ENCODE assay signal across 12 cellular contexts in the genomic region with DNA sequence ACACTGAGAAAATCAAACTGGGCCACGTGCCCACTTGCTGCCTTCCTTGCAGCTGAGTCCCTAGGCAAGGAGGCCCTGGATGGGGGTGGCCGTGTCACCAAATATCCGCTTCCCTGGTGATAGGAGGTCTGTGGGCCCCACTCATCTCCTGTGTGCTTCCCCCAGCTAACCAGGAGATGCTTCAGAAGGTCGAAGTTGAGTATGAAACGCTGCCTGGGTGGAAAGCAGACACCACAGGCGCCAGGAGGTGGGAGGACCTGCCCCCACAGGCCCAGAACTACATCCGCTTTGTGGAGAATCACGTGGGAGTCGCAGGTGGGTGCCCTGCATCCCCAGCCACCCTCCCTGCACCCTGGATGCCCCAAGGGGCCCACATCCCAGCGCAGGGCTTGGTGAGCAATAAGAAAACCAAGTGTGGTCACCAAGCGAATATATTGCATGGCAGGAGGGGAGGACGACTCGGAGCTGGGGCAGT. TPM values are rescaled to one million over a fixed set of nuclear protein-coding genes. Genes with fewer than 3 reads are reported as not detected.
DNase-seq lines count a peak whose midpoint lies in the region; ATAC-seq, FAIRE-seq and TF ChIP-seq lines count a peak whose summit lies in the region.
"Had no signal": no experiment of that assay in that cellular context is flagged by ENCODE, and none has a peak within 500 bp of the region (broad histone marks: within the 10 kb centered on the region; RNA-seq: fewer than 3 reads in every experiment).

No MANE protein-coding gene starts in this region.

- no peaks in the 10 kb centered on the region for H3K9me3 Mint-ChIP-seq in activated T-cell treated with anti-CD3 and anti-CD28 coated beads, Interleukin-2, amount 50 U/mL, for 24 hours
- no peaks in the 10 kb centered on the region for H3K9me3 Mint-ChIP-seq in activated T-cell treated with anti-CD3 and anti-CD28 coated beads, Interleukin-2, amount 50 U/mL, for 72 hours
- H3K9me3 Mint-ChIP-seq in naive thymus-derived CD4-positive, alpha-beta T cell = no peaks in the 10 kb centered on the region
- H3K9me3 Mint-ChIP-seq: activated T-helper 2 cell treated with anti-CD3 and anti-CD28 coated beads, Interferon-gamma antibody, Interleukin-2, Interleukin-4, amounts not matched to agents 10 μg/mL and 5 μg/mL and 100 μg/mL, durations not matched to agents 14 hours and 24 hours and 36 hours; natural killer cell had no signal

- BruUV-seq in HepG2 (replicated peaks; lab: Mats Ljungman, UMichigan) = no TSS peak

- H3K9me3 ChIP-seq in HepG2 (ENCODE audit: low read length) (no peaks in the 10 kb centered on the region), thoracic aorta (no peaks in the 10 kb centered on the region)
- H3K9me3 ChIP-seq in naive thymus-derived CD4-positive, alpha-beta T cell (ENCODE audit: control insufficient read depth in 2 of 3, low read length in 3 of 3) = no peaks in the 10 kb centered on the region
- H3K9me3 ChIP-seq: MG63 had no signal

- TF ChIP-seq POLR2A in HepG2 (IDR thresholded peaks at IDR 0.05; ENCODE audit: insufficient read depth in 1 of 2, low read depth in 2 of 2, low read length in 2 of 2) = no peak

- H3K36me3 ChIP-seq in HepG2 (replicated peaks in 1 of 2; ENCODE audit: control insufficient read depth in 1 of 2, insufficient read depth in 2 of 2, low read length in 2 of 2) = no peaks in the 10 kb centered on the region; a peak in 2 of 5 replicates
- H3K36me3 ChIP-seq in thoracic aorta = peaks cover 23% of the 10 kb centered on the region
- no peaks in the 10 kb centered on the region for H3K36me3 ChIP-seq in naive thymus-derived CD4-positive, alpha-beta T cell (ENCODE audit: control insufficient read depth in 2 of 3, insufficient read depth in 3 of 3, low read length in 3 of 3)
- H3K36me3 ChIP-seq: MG63 had no signal

- H3K4me1 ChIP-seq in HepG2 (ENCODE audit: insufficient read depth, low read length) (peaks cover 64% of the 10 kb centered on the region), thoracic aorta (ENCODE audit: control insufficient read depth in 1 of 2, low read depth in 2 of 2) (peaks cover 38 to 59% of the 10 kb centered on the region in 2 donors)
- H3K4me1 ChIP-seq in naive thymus-derived CD4-positive, alpha-beta T cell (ENCODE audit: control insufficient read depth in 2 of 2, insufficient read depth in 2 of 2, low read length in 2 of 2) = peaks cover 0 to 6% of the 10 kb centered on the region in 2 donors

- no peak for TF ChIP-seq CTCF in HepG2 (CRISPR knock-in tag; IDR thresholded peaks at IDR 0.05)
- no peak for TF ChIP-seq CTCF in thoracic aorta (IDR thresholded peaks at IDR 0.05)

- H3K79me2 ChIP-seq in HepG2 (ENCODE audit: insufficient read depth, low read length) = no peaks in the 10 kb centered on the region

- no peak overlapping the region for H3K4me3 Mint-ChIP-seq in activated T-cell treated with anti-CD3 and anti-CD28 coated beads, Interleukin-2, amount 50 U/mL, for 24 hours
- peak overlapping the region in 1 of 2 donors; percentile 30 for H3K4me3 Mint-ChIP-seq in activated T-cell treated with anti-CD3 and anti-CD28 coated beads, Interleukin-2, amount 50 U/mL, for 72 hours
- H3K4me3 Mint-ChIP-seq in naive thymus-derived CD4-positive, alpha-beta T cell = no peak overlapping the region
- H3K4me3 Mint-ChIP-seq: natural killer cell had no signal

- H3K27ac ChIP-seq in HepG2 (ENCODE audit: extremely low read length, insufficient read depth, low read length) = no peak overlapping the region
- H3K27ac ChIP-seq in thoracic aorta = peak overlapping the region; percentile 93 to 95
- no peak overlapping the region for H3K27ac ChIP-seq in naive thymus-derived CD4-positive, alpha-beta T cell (ENCODE audit: low read depth, low read length)

- H3K27me3 ChIP-seq in HepG2 (ENCODE audit: control insufficient read depth in 1 of 2, insufficient read depth in 2 of 2, low read length in 2 of 2) (no peaks in the 10 kb centered on the region), thoracic aorta (replicated peaks; ENCODE audit: insufficient read depth) (no peaks in the 10 kb centered on the region)
- no peaks in the 10 kb centered on the region for H3K27me3 ChIP-seq in naive thymus-derived CD4-positive, alpha-beta T cell (ENCODE audit: control insufficient read depth in 2 of 2, insufficient read depth in 2 of 2, low read length in 2 of 2)
- H3K27me3 ChIP-seq: MG63 had no signal

- TF ChIP-seq EP300 in HepG2 (IDR thresholded peaks at IDR 0.05; ENCODE audit: low read depth in 2 of 2, low read length in 2 of 2) (no peak), HepG2 (CRISPR knock-in tag; IDR thresholded peaks at IDR 0.05; ENCODE audit: borderline replicate concordance) (no peak)

- 87% methylated on average over 11 of the region's 13 CpGs for WGBS in HepG2 (ENCODE audit: low lambda C conversion rate)

- H3K4me1 Mint-ChIP-seq in activated T-cell treated with anti-CD3 and anti-CD28 coated beads, Interleukin-2, amount 50 U/mL, for 24 hours (ENCODE audit: low read depth) = peaks cover 18% of the 10 kb centered on the region
- H3K4me1 Mint-ChIP-seq in activated T-cell treated with anti-CD3 and anti-CD28 coated beads, Interleukin-2, amount 50 U/mL, for 72 hours (ENCODE audit: low read depth) = peaks cover 7% of the 10 kb centered on the region
- H3K4me1 Mint-ChIP-seq in naive thymus-derived CD4-positive, alpha-beta T cell = no peaks in the 10 kb centered on the region
- H3K4me1 Mint-ChIP-seq: natural killer cell had no signal

- H3K9ac ChIP-seq in HepG2 (ENCODE audit: insufficient read depth, low read depth, low read length) = no peak overlapping the region

- no peaks in the 10 kb centered on the region for H4K20me1 ChIP-seq in HepG2 (ENCODE audit: insufficient read depth, low read length)

- CTCF ChIA-PET in HepG2 (lab: Yijun Ruan, JAX; ENCODE audit: low intra/inter-chr PET ratio, low total read pairs) = no interaction called here
- CTCF ChIA-PET in naive thymus-derived CD4-positive, alpha-beta T cell (lab: Charles Lee) = no interaction called here

- no peak overlapping the region for H3K4me2 ChIP-seq in HepG2 (ENCODE audit: low read depth, low read length)

- POLR2A ChIA-PET in HepG2 (lab: Yijun Ruan, JAX) = interaction anchor here (1.3 to 1.4 kb wide), 2 partner anchors 10 to 21 kb away, joined by 3 read pairs; no protein-coding TSS in a partner anchor
- POLR2A ChIA-PET in naive thymus-derived CD4-positive, alpha-beta T cell (lab: Charles Lee) = no interaction called here

- in situ Hi-C loops in HepG2 (cut with HindIII; ENCODE audit: extremely low pct_ligation_motif_present, low pct_unique_long_range_greater_than_20kb) = no loop called here

- H3K4me3 ChIP-seq in HepG2 (replicated peaks in 1 of 3; ENCODE audit: insufficient read depth in 1 of 3, low read depth in 2 of 3, low read length in 3 of 3) = no peak overlapping the region
- H3K4me3 ChIP-seq in thoracic aorta = no peak overlapping the region
- no peak overlapping the region for H3K4me3 ChIP-seq in naive thymus-derived CD4-positive, alpha-beta T cell (ENCODE audit: low read length)
- H3K4me3 ChIP-seq: MG63 had no signal

- ATAC-seq in activated T-cell treated with anti-CD3 and anti-CD28 coated beads, Interleukin-2, amount 50 U/mL, for 72 hours (replicated peaks in 1 of 2) = peak; percentile 67 to 85
- ATAC-seq in HepG2 = no peak
- ATAC-seq in thoracic aorta (ENCODE audit: insufficient number of reproducible peaks, low FRiP score, low read depth) = no peak
- ATAC-seq in naive thymus-derived CD4-positive, alpha-beta T cell = no peak
- ATAC-seq: natural killer cell had no signal

- TF ChIP-seq RAD21 in HepG2 (CRISPR knock-in tag; IDR thresholded peaks at IDR 0.05) = no peak

- intact Hi-C loops in HepG2 (cut with micrococcal nuclease; ENCODE audit: unreplicated experiment) = no loop called here
- intact Hi-C loops in naive thymus-derived CD4-positive, alpha-beta T cell (cut with micrococcal nuclease) = no loop called here

- DNase-seq in activated T-cell treated with anti-CD3 and anti-CD28 coated beads, Interleukin-2, amount 50 U/mL, for 24 hours = no peak
- DNase-seq in activated T-cell treated with anti-CD3 and anti-CD28 coated beads for 4 hours (no peak), HepG2 (ENCODE audit: low spot score) (no peak), thoracic aorta (ENCODE audit: low spot score) (no peak), frontal cortex (ENCODE audit: low spot score in 2 of 2) (no peak), NCI-H2227 treated with DMSO at 0.1 percent for 48 hours (lab: John Stamatoyannopoulos, UW) (no peak)
- peak; percentile 31 to 56 for DNase-seq in activated T-cell treated with anti-CD3 and anti-CD28 coated beads, Interleukin-2, amount 50 U/mL, for 72 hours
- no peak for DNase-seq in naive thymus-derived CD4-positive, alpha-beta T cell
- DNase-seq: natural killer cell; stimulated activated CD4-positive, alpha-beta T cell treated with anti-CD3 and anti-CD28 coated beads, Interleukin-12 subunit alpha, Interleukin-12 subunit beta, amount 100 ng/mL, for 4 hours had no signal

- no peaks in the 10 kb centered on the region for H3K27me3 Mint-ChIP-seq in activated T-cell treated with anti-CD3 and anti-CD28 coated beads, Interleukin-2, amount 50 U/mL, for 24 hours
- H3K27me3 Mint-ChIP-seq in activated T-cell treated with anti-CD3 and anti-CD28 coated beads, Interleukin-2, amount 50 U/mL, for 72 hours (ENCODE audit: low read depth) = no peaks in the 10 kb centered on the region
- H3K27me3 Mint-ChIP-seq in naive thymus-derived CD4-positive, alpha-beta T cell = no peaks in the 10 kb centered on the region

- FAIRE-seq in HepG2 (lab: Jason Lieb, UNC) (no peak), frontal cortex (lab: Jason Lieb, UNC) (no peak)

- H3K27ac Mint-ChIP-seq in activated T-cell treated with anti-CD3 and anti-CD28 coated beads, Interleukin-2, amount 50 U/mL, for 24 hours = peak overlapping the region; percentile 61
- H3K27ac Mint-ChIP-seq in activated T-cell treated with anti-CD3 and anti-CD28 coated beads, Interleukin-2, amount 50 U/mL, for 72 hours = no peak overlapping the region
- no peak overlapping the region for H3K27ac Mint-ChIP-seq in naive thymus-derived CD4-positive, alpha-beta T cell
- H3K27ac Mint-ChIP-seq: activated T-helper 2 cell treated with anti-CD3 and anti-CD28 coated beads, Interferon-gamma antibody, Interleukin-2, Interleukin-4, amounts not matched to agents 10 μg/mL and 5 μg/mL and 100 μg/mL, durations not matched to agents 14 hours and 24 hours and 36 hours; natural killer cell had no signal

- H3K36me3 Mint-ChIP-seq in activated T-cell treated with anti-CD3 and anti-CD28 coated beads, Interleukin-2, amount 50 U/mL, for 24 hours (ENCODE audit: low read depth) = no peaks in the 10 kb centered on the region
- H3K36me3 Mint-ChIP-seq in activated T-cell treated with anti-CD3 and anti-CD28 coated beads, Interleukin-2, amount 50 U/mL, for 72 hours (ENCODE audit: insufficient read depth in 2 of 2) = no peaks in the 10 kb centered on the region
- H3K36me3 Mint-ChIP-seq in naive thymus-derived CD4-positive, alpha-beta T cell = peaks cover 0 to 10% (median 0%) of the 10 kb centered on the region in 5 donors
- H3K36me3 Mint-ChIP-seq: natural killer cell had no signal

- H2AFZ ChIP-seq in HepG2 (ENCODE audit: low read length) = no peak overlapping the region

RNA-seq across cellular contexts. Expression of a gene that starts 6.8 kb away (rescaled TPM):
- total RNA-seq in activated T-cell treated with anti-CD3 and anti-CD28 coated beads, Interleukin-2, amount 50 U/mL, for 72 hours = 10 to 100 TPM; 72.9 TPM
- 153 and 186 TPM in 2 replicates for total RNA-seq in HepG2 (2016; rRNA removed; fragmentation: Illumina TruSeq; extraction: Trizol)
- 171 and 229 TPM in 2 replicates for total RNA-seq in HepG2 (2016; cell fraction: cytosol; rRNA removed; fragmentation: Illumina TruSeq; extraction: Trizol; ENCODE audit: low read depth)
- total RNA-seq in HepG2 (2016; cell fraction: insoluble cytoplasmic fraction; rRNA removed; fragmentation: Illumina TruSeq; extraction: Trizol) = 166 and 191 TPM in 2 replicates
- 186 and 219 TPM in 2 replicates for total RNA-seq in HepG2 (2016; cell fraction: membrane; rRNA removed; fragmentation: Illumina TruSeq; extraction: Trizol)
- 86.2 and 101 TPM in 2 replicates for total RNA-seq in HepG2 (2016; cell fraction: nucleus; rRNA removed; fragmentation: Illumina TruSeq; extraction: Trizol)
- polyA plus RNA-seq in HepG2 (2011; rRNA removed) = 123 and 142 TPM in 2 replicates
- polyA plus RNA-seq in HepG2 (2011; cell fraction: cytosol; rRNA removed) = 108 and 239 TPM in 2 replicates
- polyA plus RNA-seq in HepG2 (2011; cell fraction: nucleus; rRNA removed) = 125 and 162 TPM in 2 replicates
- polyA plus RNA-seq in HepG2 (2012) = 61.3 and 68.1 TPM in 2 replicates
- polyA plus RNA-seq in HepG2 (2016; cell fraction: cytosol; fragmentation: Illumina TruSeq; extraction: Trizol; ENCODE audit: low read depth) = 162 and 202 TPM in 2 replicates
- 128 and 130 TPM in 2 replicates for polyA plus RNA-seq in HepG2 (2016; cell fraction: insoluble cytoplasmic fraction; fragmentation: Illumina TruSeq; extraction: Trizol; ENCODE audit: low read depth)
- polyA plus RNA-seq in HepG2 (2016; cell fraction: membrane; fragmentation: Illumina TruSeq; extraction: Trizol; ENCODE audit: low read depth) = 134 and 168 TPM in 2 replicates
- polyA plus RNA-seq in HepG2 (2016; cell fraction: nucleus; fragmentation: Illumina TruSeq; extraction: Trizol; ENCODE audit: insufficient read depth, low read depth) = 129 and 133 TPM in 2 replicates
- 49.5 and 64.5 TPM in 2 replicates for polyA minus RNA-seq in HepG2 (2011; rRNA and poly(A)+ RNA removed; ENCODE audit: low replicate concordance)
- 22.7 and 31.5 TPM in 2 replicates for polyA minus RNA-seq in HepG2 (2011; cell fraction: cytosol; rRNA and poly(A)+ RNA removed)
- polyA minus RNA-seq in HepG2 (2011; cell fraction: nucleus; rRNA and poly(A)+ RNA removed) = 17.3 and 18.4 TPM in 2 replicates
- 100 to 1,000 TPM; 218 to 320 TPM for total RNA-seq in thoracic aorta
- total RNA-seq in frontal cortex = 20.4 TPM
- total RNA-seq in naive thymus-derived CD4-positive, alpha-beta T cell = 10 to 100 TPM; 61.4 to 97.7 (median 77.4) TPM
- 100 to 1,000 TPM; 269 to 276 TPM for polyA plus RNA-seq in naive thymus-derived CD4-positive, alpha-beta T cell

RNA-seq across cellular contexts. Expression of a gene that starts 22.1 kb away (rescaled TPM):
- total RNA-seq in activated T-cell treated with anti-CD3 and anti-CD28 coated beads, Interleukin-2, amount 50 U/mL, for 72 hours = 1 to 10 TPM; 4.6 to 6.1 TPM
- total RNA-seq in HepG2 (2016; rRNA removed; fragmentation: Illumina TruSeq; extraction: Trizol) (0.98 and 1.0 TPM in 2 replicates), thoracic aorta (10 to 100 TPM; 30.8 to 87.3 TPM), frontal cortex (1.6 TPM)
- 0.81 and 1.1 TPM in 2 replicates for total RNA-seq in HepG2 (2016; cell fraction: cytosol; rRNA removed; fragmentation: Illumina TruSeq; extraction: Trizol; ENCODE audit: low read depth)
- 0.56 and 1.3 TPM in 2 replicates for total RNA-seq in HepG2 (2016; cell fraction: insoluble cytoplasmic fraction; rRNA removed; fragmentation: Illumina TruSeq; extraction: Trizol)
- 1.6 and 1.9 TPM in 2 replicates for total RNA-seq in HepG2 (2016; cell fraction: membrane; rRNA removed; fragmentation: Illumina TruSeq; extraction: Trizol)
- 1.3 and 1.5 TPM in 2 replicates for total RNA-seq in HepG2 (2016; cell fraction: nucleus; rRNA removed; fragmentation: Illumina TruSeq; extraction: Trizol)
- polyA plus RNA-seq in HepG2 (2011; rRNA removed) = 36.7 and 45.2 TPM in 2 replicates
- 20.7 and 22.4 TPM in 2 replicates for polyA plus RNA-seq in HepG2 (2011; cell fraction: cytosol; rRNA removed)
- 219 and 230 TPM in 2 replicates for polyA plus RNA-seq in HepG2 (2011; cell fraction: nucleus; rRNA removed)
- 37.3 and 46.9 TPM in 2 replicates for polyA plus RNA-seq in HepG2 (2012)
- 0.70 and 1.5 TPM in 2 replicates for polyA plus RNA-seq in HepG2 (2016; cell fraction: cytosol; fragmentation: Illumina TruSeq; extraction: Trizol; ENCODE audit: low read depth)
- polyA plus RNA-seq in HepG2 (2016; cell fraction: insoluble cytoplasmic fraction; fragmentation: Illumina TruSeq; extraction: Trizol; ENCODE audit: low read depth) = 1.3 and 2.2 TPM in 2 replicates
- polyA plus RNA-seq in HepG2 (2016; cell fraction: membrane; fragmentation: Illumina TruSeq; extraction: Trizol; ENCODE audit: low read depth) = 1.5 and 2.0 TPM in 2 replicates
- 3.7 and 4.4 TPM in 2 replicates for polyA plus RNA-seq in HepG2 (2016; cell fraction: nucleus; fragmentation: Illumina TruSeq; extraction: Trizol; ENCODE audit: insufficient read depth, low read depth)
- 12.3 and 14.1 TPM in 2 replicates for polyA minus RNA-seq in HepG2 (2011; rRNA and poly(A)+ RNA removed; ENCODE audit: low replicate concordance)
- 6.8 and 7.6 TPM in 2 replicates for polyA minus RNA-seq in HepG2 (2011; cell fraction: cytosol; rRNA and poly(A)+ RNA removed)
- 30.6 and 31.2 TPM in 2 replicates for polyA minus RNA-seq in HepG2 (2011; cell fraction: nucleus; rRNA and poly(A)+ RNA removed)
- 1 to 10 TPM in 4 of 5 experiments, under 1 TPM in 1; 0.73 to 4.8 (median 4.2) TPM for total RNA-seq in naive thymus-derived CD4-positive, alpha-beta T cell
- polyA plus RNA-seq in naive thymus-derived CD4-positive, alpha-beta T cell = 1 to 10 TPM; 1.1 to 1.8 TPM

RNA-seq across cellular contexts. Expression of a gene that starts 49.4 kb away (rescaled TPM):
- 100 to 1,000 TPM in 1 of 2 donors, 10 to 100 TPM in 1; 98.0 to 113 TPM for total RNA-seq in activated T-cell treated with anti-CD3 and anti-CD28 coated beads, Interleukin-2, amount 50 U/mL, for 72 hours
- 85.7 and 96.2 TPM in 2 replicates for total RNA-seq in HepG2 (2016; rRNA removed; fragmentation: Illumina TruSeq; extraction: Trizol)
- 66.8 and 84.2 TPM in 2 replicates for total RNA-seq in HepG2 (2016; cell fraction: cytosol; rRNA removed; fragmentation: Illumina TruSeq; extraction: Trizol; ENCODE audit: low read depth)
- total RNA-seq in HepG2 (2016; cell fraction: insoluble cytoplasmic fraction; rRNA removed; fragmentation: Illumina TruSeq; extraction: Trizol) = 76.8 and 97.9 TPM in 2 replicates
- 171 and 190 TPM in 2 replicates for total RNA-seq in HepG2 (2016; cell fraction: membrane; rRNA removed; fragmentation: Illumina TruSeq; extraction: Trizol)
- 48.2 and 57.1 TPM in 2 replicates for total RNA-seq in HepG2 (2016; cell fraction: nucleus; rRNA removed; fragmentation: Illumina TruSeq; extraction: Trizol)
- polyA plus RNA-seq in HepG2 (2011; rRNA removed) = 116 and 135 TPM in 2 replicates
- 114 and 136 TPM in 2 replicates for polyA plus RNA-seq in HepG2 (2011; cell fraction: cytosol; rRNA removed)
- 362 and 435 TPM in 2 replicates for polyA plus RNA-seq in HepG2 (2011; cell fraction: nucleus; rRNA removed)
- 58.6 and 80.7 TPM in 2 replicates for polyA plus RNA-seq in HepG2 (2012)
- 81.6 and 107 TPM in 2 replicates for polyA plus RNA-seq in HepG2 (2016; cell fraction: cytosol; fragmentation: Illumina TruSeq; extraction: Trizol; ENCODE audit: low read depth)
- polyA plus RNA-seq in HepG2 (2016; cell fraction: insoluble cytoplasmic fraction; fragmentation: Illumina TruSeq; extraction: Trizol; ENCODE audit: low read depth) = 105 and 119 TPM in 2 replicates
- 182 and 194 TPM in 2 replicates for polyA plus RNA-seq in HepG2 (2016; cell fraction: membrane; fragmentation: Illumina TruSeq; extraction: Trizol; ENCODE audit: low read depth)
- 146 and 159 TPM in 2 replicates for polyA plus RNA-seq in HepG2 (2016; cell fraction: nucleus; fragmentation: Illumina TruSeq; extraction: Trizol; ENCODE audit: insufficient read depth, low read depth)
- 159 and 183 TPM in 2 replicates for polyA minus RNA-seq in HepG2 (2011; rRNA and poly(A)+ RNA removed; ENCODE audit: low replicate concordance)
- 76.1 and 78.3 TPM in 2 replicates for polyA minus RNA-seq in HepG2 (2011; cell fraction: cytosol; rRNA and poly(A)+ RNA removed)
- polyA minus RNA-seq in HepG2 (2011; cell fraction: nucleus; rRNA and poly(A)+ RNA removed) = 46.7 and 48.0 TPM in 2 replicates
- total RNA-seq in thoracic aorta = 100 to 1,000 TPM; 158 to 162 TPM
- total RNA-seq in frontal cortex = 130 TPM
- 100 to 1,000 TPM in 1 of 5 experiments, 10 to 100 TPM in 4; 70.4 to 131 (median 88.9) TPM for total RNA-seq in naive thymus-derived CD4-positive, alpha-beta T cell
- 10 to 100 TPM in 1 of 2 donors, 1 to 10 TPM in 1; 6.8 to 12.3 TPM for polyA plus RNA-seq in naive thymus-derived CD4-positive, alpha-beta T cell

RNA-seq across cellular contexts. Expression of a gene that starts 54.8 kb away (rescaled TPM):
- 1 to 10 TPM; 2.5 to 3.0 TPM for total RNA-seq in activated T-cell treated with anti-CD3 and anti-CD28 coated beads, Interleukin-2, amount 50 U/mL, for 72 hours
- total RNA-seq in HepG2 (2016; rRNA removed; fragmentation: Illumina TruSeq; extraction: Trizol) (3.2 and 4.2 TPM in 2 replicates), thoracic aorta (1 to 10 TPM; 3.2 to 4.4 TPM), frontal cortex (0.41 TPM)
- 1.2 and 1.6 TPM in 2 replicates for total RNA-seq in HepG2 (2016; cell fraction: cytosol; rRNA removed; fragmentation: Illumina TruSeq; extraction: Trizol; ENCODE audit: low read depth)
- total RNA-seq in HepG2 (2016; cell fraction: insoluble cytoplasmic fraction; rRNA removed; fragmentation: Illumina TruSeq; extraction: Trizol) = 2.4 and 3.9 TPM in 2 replicates
- total RNA-seq in HepG2 (2016; cell fraction: membrane; rRNA removed; fragmentation: Illumina TruSeq; extraction: Trizol) = 4.3 and 4.4 TPM in 2 replicates
- total RNA-seq in HepG2 (2016; cell fraction: nucleus; rRNA removed; fragmentation: Illumina TruSeq; extraction: Trizol) = 3.6 and 4.2 TPM in 2 replicates
- 2.8 and 4.0 TPM in 2 replicates for polyA plus RNA-seq in HepG2 (2011; rRNA removed)
- 3.7 and 4.3 TPM in 2 replicates for polyA plus RNA-seq in HepG2 (2011; cell fraction: cytosol; rRNA removed)
- 7.2 and 7.5 TPM in 2 replicates for polyA plus RNA-seq in HepG2 (2011; cell fraction: nucleus; rRNA removed)
- polyA plus RNA-seq in HepG2 (2012) = 3.6 and 4.3 TPM in 2 replicates
- 1.0 and 1.1 TPM in 2 replicates for polyA plus RNA-seq in HepG2 (2016; cell fraction: cytosol; fragmentation: Illumina TruSeq; extraction: Trizol; ENCODE audit: low read depth)
- 2.3 and 2.7 TPM in 2 replicates for polyA plus RNA-seq in HepG2 (2016; cell fraction: insoluble cytoplasmic fraction; fragmentation: Illumina TruSeq; extraction: Trizol; ENCODE audit: low read depth)
- polyA plus RNA-seq in HepG2 (2016; cell fraction: membrane; fragmentation: Illumina TruSeq; extraction: Trizol; ENCODE audit: low read depth) = 3.4 and 3.5 TPM in 2 replicates
- 2.8 and 3.1 TPM in 2 replicates for polyA plus RNA-seq in HepG2 (2016; cell fraction: nucleus; fragmentation: Illumina TruSeq; extraction: Trizol; ENCODE audit: insufficient read depth, low read depth)
- polyA minus RNA-seq in HepG2 (2011; rRNA and poly(A)+ RNA removed; ENCODE audit: low replicate concordance) = 6.6 and 17.0 TPM in 2 replicates
- 6.2 and 8.1 TPM in 2 replicates for polyA minus RNA-seq in HepG2 (2011; cell fraction: cytosol; rRNA and poly(A)+ RNA removed)
- polyA minus RNA-seq in HepG2 (2011; cell fraction: nucleus; rRNA and poly(A)+ RNA removed) = 8.2 TPM in 2 replicates
- total RNA-seq in naive thymus-derived CD4-positive, alpha-beta T cell = 10 to 100 TPM in 1 of 5 experiments, 1 to 10 TPM in 4; 3.5 to 11.3 (median 5.5) TPM
- polyA plus RNA-seq in naive thymus-derived CD4-positive, alpha-beta T cell = 1 to 10 TPM; 2.1 TPM

RNA-seq across cellular contexts. Expression of a gene that starts 56.7 kb away (rescaled TPM):
- total RNA-seq in activated T-cell treated with anti-CD3 and anti-CD28 coated beads, Interleukin-2, amount 50 U/mL, for 72 hours = 10 to 100 TPM; 37.6 to 38.8 TPM
- 16.4 and 18.1 TPM in 2 replicates for total RNA-seq in HepG2 (2016; rRNA removed; fragmentation: Illumina TruSeq; extraction: Trizol)
- 11.2 and 14.6 TPM in 2 replicates for total RNA-seq in HepG2 (2016; cell fraction: cytosol; rRNA removed; fragmentation: Illumina TruSeq; extraction: Trizol; ENCODE audit: low read depth)
- total RNA-seq in HepG2 (2016; cell fraction: insoluble cytoplasmic fraction; rRNA removed; fragmentation: Illumina TruSeq; extraction: Trizol) = 17.0 and 18.3 TPM in 2 replicates
- 23.4 and 24.7 TPM in 2 replicates for total RNA-seq in HepG2 (2016; cell fraction: membrane; rRNA removed; fragmentation: Illumina TruSeq; extraction: Trizol)
- 17.7 and 25.0 TPM in 2 replicates for total RNA-seq in HepG2 (2016; cell fraction: nucleus; rRNA removed; fragmentation: Illumina TruSeq; extraction: Trizol)
- polyA plus RNA-seq in HepG2 (2011; rRNA removed) = 26.4 and 33.4 TPM in 2 replicates
- polyA plus RNA-seq in HepG2 (2011; cell fraction: cytosol; rRNA removed) = 14.8 and 26.4 TPM in 2 replicates
- polyA plus RNA-seq in HepG2 (2011; cell fraction: nucleus; rRNA removed) = 229 and 296 TPM in 2 replicates
- 28.4 and 33.9 TPM in 2 replicates for polyA plus RNA-seq in HepG2 (2012)
- 13.6 and 14.2 TPM in 2 replicates for polyA plus RNA-seq in HepG2 (2016; cell fraction: cytosol; fragmentation: Illumina TruSeq; extraction: Trizol; ENCODE audit: low read depth)
- 20.2 and 25.5 TPM in 2 replicates for polyA plus RNA-seq in HepG2 (2016; cell fraction: insoluble cytoplasmic fraction; fragmentation: Illumina TruSeq; extraction: Trizol; ENCODE audit: low read depth)
- polyA plus RNA-seq in HepG2 (2016; cell fraction: membrane; fragmentation: Illumina TruSeq; extraction: Trizol; ENCODE audit: low read depth) = 17.5 and 20.7 TPM in 2 replicates
- 61.5 and 67.7 TPM in 2 replicates for polyA plus RNA-seq in HepG2 (2016; cell fraction: nucleus; fragmentation: Illumina TruSeq; extraction: Trizol; ENCODE audit: insufficient read depth, low read depth)
- 34.0 and 46.7 TPM in 2 replicates for polyA minus RNA-seq in HepG2 (2011; rRNA and poly(A)+ RNA removed; ENCODE audit: low replicate concordance)
- polyA minus RNA-seq in HepG2 (2011; cell fraction: cytosol; rRNA and poly(A)+ RNA removed) = 23.8 and 25.1 TPM in 2 replicates
- polyA minus RNA-seq in HepG2 (2011; cell fraction: nucleus; rRNA and poly(A)+ RNA removed) = 29.2 and 32.3 TPM in 2 replicates
- total RNA-seq in thoracic aorta = 100 to 1,000 TPM; 124 to 162 TPM
- 5.3 TPM for total RNA-seq in frontal cortex
- 100 to 1,000 TPM in 2 of 5 experiments, 10 to 100 TPM in 3; 65.0 to 140 (median 95.5) TPM for total RNA-seq in naive thymus-derived CD4-positive, alpha-beta T cell
- 10 to 100 TPM in 1 of 2 donors, 1 to 10 TPM in 1; 5.8 to 12.4 TPM for polyA plus RNA-seq in naive thymus-derived CD4-positive, alpha-beta T cell

Comparison
In these comparisons a context has a peak if more than half of its experiments do, and no peak if none do; other contexts are left out.
1. DNase-seq: peak in activated T-cell treated with anti-CD3 and anti-CD28 coated beads, Interleukin-2, amount 50 U/mL, for 72 hours (2 of 2); none in activated T-cell treated with anti-CD3 and anti-CD28 coated beads, Interleukin-2, amount 50 U/mL, for 24 hours (single experiment), activated T-cell treated with anti-CD3 and anti-CD28 coated beads for 4 hours (single experiment), HepG2 (single experiment), thoracic aorta (single experiment), frontal cortex (0 of 2), naive thymus-derived CD4-positive, alpha-beta T cell (0 of 9) and NCI-H2227 treated with DMSO at 0.1 percent for 48 hours (single experiment).
2. ATAC-seq: peak in activated T-cell treated with anti-CD3 and anti-CD28 coated beads, Interleukin-2, amount 50 U/mL, for 72 hours (2 of 2); none in HepG2 (single experiment), thoracic aorta (single experiment) and naive thymus-derived CD4-positive, alpha-beta T cell (single experiment).
3. H3K27ac ChIP-seq: peak in thoracic aorta (2 of 2); none in HepG2 (single experiment) and naive thymus-derived CD4-positive, alpha-beta T cell (single experiment).
4. RNA of a gene that starts 22.1 kb away (total RNA-seq): 30.8 to 87.3 TPM in thoracic aorta; 4.6 to 6.1 TPM in activated T-cell treated with anti-CD3 and anti-CD28 coated beads, Interleukin-2, amount 50 U/mL, for 72 hours, 0.73 to 4.8 TPM in naive thymus-derived CD4-positive, alpha-beta T cell, 1.6 TPM in frontal cortex (single experiment) and 0.56 to 1.9 TPM in HepG2; every median in the first group is over 4 times any median in the second.